11 cellular contexts compared by ENCODE assay signal in the genomic region with DNA sequence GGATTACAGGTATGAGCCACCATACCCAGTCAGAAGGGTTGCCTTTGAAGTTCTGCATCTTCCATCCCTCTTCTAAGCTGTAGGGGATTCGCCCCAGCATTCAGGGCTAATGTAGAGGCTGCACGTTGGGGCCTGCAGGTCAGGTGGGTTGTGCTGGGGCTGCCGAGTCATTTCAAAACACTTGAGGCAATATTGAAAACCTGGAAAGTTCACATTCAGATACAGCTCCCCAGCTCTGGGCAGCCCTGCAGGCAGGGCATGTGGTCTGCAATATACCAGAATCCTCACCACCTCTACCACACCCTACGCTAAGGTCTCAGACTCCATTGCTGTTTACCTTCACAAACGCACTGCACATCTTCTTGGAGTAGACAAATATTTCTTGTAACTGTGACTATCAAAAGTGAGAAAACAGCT.
DNase-seq lines count a peak whose midpoint lies in the region; ATAC-seq and TF ChIP-seq lines count a peak whose summit lies in the region.
"Had no signal": no experiment of that assay in that cellular context is flagged by ENCODE, and none has a peak within 500 bp of the region (broad histone marks: within the 10 kb centered on the region; RNA-seq: fewer than 3 reads in every experiment).

No MANE protein-coding gene starts in this region.

- TF ChIP-seq POLR2A in GM18505 (IDR thresholded peaks at IDR 0.05; ENCODE audit: borderline replicate concordance, extremely low read depth, insufficient read depth, insufficient read length): no peak

- peaks cover 42% of the 10 kb centered on the region for H3K4me1 Mint-ChIP-seq in activated naive CD8-positive, alpha-beta T cell treated with anti-CD3 and anti-CD28 coated beads, Interleukin-2, amount 50 U/mL, for 24 hours

- H3K9me3 Mint-ChIP-seq in activated naive CD8-positive, alpha-beta T cell treated with anti-CD3 and anti-CD28 coated beads, Interleukin-2, amount 50 U/mL, for 24 hours: no peaks in the 10 kb centered on the region

- H3K36me3 Mint-ChIP-seq in activated naive CD8-positive, alpha-beta T cell treated with anti-CD3 and anti-CD28 coated beads, Interleukin-2, amount 50 U/mL, for 24 hours (ENCODE audit: low read depth): no peaks in the 10 kb centered on the region

- DNase-seq in activated naive CD8-positive, alpha-beta T cell treated with anti-CD3 and anti-CD28 coated beads, Interleukin-2, amount 50 U/mL, for 24 hours: peak; percentile 57
- no peak for DNase-seq in NCI-H774 (lab: John Stamatoyannopoulos, UW)
- no peak for DNase-seq in NCI-H82 (lab: John Stamatoyannopoulos, UW)
- DNase-seq in substantia nigra (lab: John Stamatoyannopoulos, UW): no peak
- DNase-seq in NCI-H2227 treated with DMSO at 0.1 percent for 48 hours (lab: John Stamatoyannopoulos, UW): no peak
- DNase-seq: GF-D8, retina had no signal

- ATAC-seq in GM18505 (IDR thresholded peaks at IDR 0.05; ENCODE audit: unreplicated experiment): peak; percentile 66
- ATAC-seq in GM19467 (IDR thresholded peaks at IDR 0.05; ENCODE audit: unreplicated experiment): peak; percentile 41
- peak; percentile 52 for ATAC-seq in HG03135 (IDR thresholded peaks at IDR 0.05; ENCODE audit: unreplicated experiment)
- peak; percentile 75 for ATAC-seq in activated naive CD8-positive, alpha-beta T cell treated with anti-CD3 and anti-CD28 coated beads, Interleukin-2, amount 50 U/mL, for 24 hours

- peak overlapping the region; percentile 90 for H3K27ac Mint-ChIP-seq in activated naive CD8-positive, alpha-beta T cell treated with anti-CD3 and anti-CD28 coated beads, Interleukin-2, amount 50 U/mL, for 24 hours

- H3K27me3 Mint-ChIP-seq in activated naive CD8-positive, alpha-beta T cell treated with anti-CD3 and anti-CD28 coated beads, Interleukin-2, amount 50 U/mL, for 24 hours: no peaks in the 10 kb centered on the region

- H3K4me3 Mint-ChIP-seq in activated naive CD8-positive, alpha-beta T cell treated with anti-CD3 and anti-CD28 coated beads, Interleukin-2, amount 50 U/mL, for 24 hours: peak overlapping the region; percentile 39

- H3K27ac ChIP-seq in substantia nigra (ENCODE audit: low read depth, low read length, poor library complexity, severe bottlenecking): no peak overlapping the region
- H3K27ac ChIP-seq: suprapubic skin had no signal
